12 cellular contexts compared by ENCODE assay signal in genomic region chr6:20900396-20901160, GRCh38.
DNase-seq lines count a peak whose midpoint lies in the region; ATAC-seq and TF ChIP-seq lines count a peak whose summit lies in the region.
"Had no signal": no experiment of that assay in that cellular context is flagged by ENCODE, and none has a peak within 500 bp of the region (broad histone marks: within the 10 kb centered on the region; RNA-seq: fewer than 3 reads in every experiment).

No MANE protein-coding gene starts in this region.

- H3K4me3 ChIP-seq in testis (no peak overlapping the region), esophagus muscularis mucosa (no peak overlapping the region)
- H3K4me3 ChIP-seq: upper lobe of right lung had no signal

- TF ChIP-seq CTCF in testis (IDR thresholded peaks at IDR 0.05) (no peak), esophagus muscularis mucosa (IDR thresholded peaks at IDR 0.05) (no peak)

- TF ChIP-seq POLR2A in testis (IDR thresholded peaks at IDR 0.05) (no peak), esophagus muscularis mucosa (IDR thresholded peaks at IDR 0.05; ENCODE audit: low read depth) (no peak)

- H3K27me3 ChIP-seq in testis (no peaks in the 10 kb centered on the region), esophagus muscularis mucosa (no peaks in the 10 kb centered on the region)
- H3K27me3 ChIP-seq: upper lobe of right lung had no signal

- WGBS in testis, 2 donors: 89 to 92% methylated on average over 7 of the region's 7 CpGs
- 89% methylated on average over 7 of the region's 7 CpGs for WGBS in esophagus muscularis mucosa

- DNase-seq in NCI-H2171 treated with DMSO at 0.1 percent for 48 hours (lab: John Stamatoyannopoulos, UW) (peak; percentile 92), testis (no peak), HPDE6-E6E7 (ENCODE audit: extremely low spot score) (no peak), esophagus muscularis mucosa (ENCODE audit: extremely low spot score) (no peak)
- no peak for DNase-seq in activated CD4-positive, alpha-beta T cell treated with anti-CD3 and anti-CD28 coated beads, Interleukin-2, amount 50 U/mL, for 4 hours
- DNase-seq: activated CD4-positive, alpha-beta T cell treated with anti-CD3 and anti-CD28 coated beads, Interleukin-2, amount 50 U/mL, for 48 hours; posterior cingulate gyrus; SHP77; upper lobe of right lung had no signal

- ATAC-seq in GM18520 (IDR thresholded peaks at IDR 0.05; ENCODE audit: unreplicated experiment) (peak; percentile 92), GM21381 (IDR thresholded peaks at IDR 0.05; ENCODE audit: unreplicated experiment) (peak; percentile 89), HG03060 (IDR thresholded peaks at IDR 0.05; ENCODE audit: low read depth, unreplicated experiment) (peak; percentile 85)
- ATAC-seq: upper lobe of right lung had no signal

- intact Hi-C loops in testis (cut with DNase I; ENCODE audit: low total_unique reads): no loop called here
- intact Hi-C loops in esophagus muscularis mucosa (cut with DNase I): no loop called here

- H3K4me1 ChIP-seq in testis (no peaks in the 10 kb centered on the region), esophagus muscularis mucosa (no peaks in the 10 kb centered on the region)
- H3K4me1 ChIP-seq: upper lobe of right lung had no signal

- H3K27ac ChIP-seq in testis: no peak overlapping the region
- H3K27ac ChIP-seq in esophagus muscularis mucosa (replicated peaks in 1 of 4): no peak overlapping the region
- H3K27ac ChIP-seq: upper lobe of right lung had no signal

- no peaks in the 10 kb centered on the region for H3K36me3 ChIP-seq in testis (ENCODE audit: low read depth, missing control alignments)
- no peaks in the 10 kb centered on the region for H3K36me3 ChIP-seq in esophagus muscularis mucosa
- H3K36me3 ChIP-seq: upper lobe of right lung had no signal

- no peaks in the 10 kb centered on the region for H3K9me3 ChIP-seq in testis
- H3K9me3 ChIP-seq in esophagus muscularis mucosa: no peaks in the 10 kb centered on the region
- H3K9me3 ChIP-seq: upper lobe of right lung had no signal

- no peak for TF ChIP-seq EP300 in esophagus muscularis mucosa (IDR thresholded peaks at IDR 0.05)
